In the genomic region with DNA sequence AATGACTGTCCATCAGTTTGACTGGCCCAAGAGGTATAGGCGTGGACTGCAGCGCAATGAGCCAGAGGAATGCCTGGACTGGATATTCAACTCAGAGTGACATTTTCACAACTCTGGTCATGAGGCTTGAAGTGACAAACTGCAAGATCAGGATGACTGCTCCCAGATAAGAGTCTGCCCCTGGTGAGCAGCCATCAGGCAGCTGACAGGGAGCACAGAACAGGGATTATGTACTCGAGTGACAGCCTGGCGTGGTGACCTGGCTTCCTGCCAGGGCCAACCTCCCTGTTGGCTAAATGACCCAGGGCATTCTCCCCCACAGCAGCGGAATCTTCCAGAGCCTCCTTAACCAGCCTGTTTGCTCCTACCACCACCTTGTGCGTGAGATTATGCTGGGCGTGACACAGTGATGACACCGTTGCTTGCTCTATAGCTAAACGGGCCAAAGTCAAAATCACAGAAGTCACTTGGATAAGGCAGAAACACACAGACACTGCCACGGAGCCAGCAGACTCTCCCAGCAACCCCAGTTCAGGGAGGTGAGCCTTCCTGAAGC, we compare ENCODE assay signal across 9 cellular contexts.
DNase-seq lines count a peak whose midpoint lies in the region; ATAC-seq and TF ChIP-seq lines count a peak whose summit lies in the region.
"Had no signal": no experiment of that assay in that cellular context is flagged by ENCODE, and none has a peak within 500 bp of the region (broad histone marks: within the 10 kb centered on the region; RNA-seq: fewer than 3 reads in every experiment).

No MANE protein-coding gene starts in this region.

- CTCF ChIA-PET in naive thymus-derived CD4-positive, alpha-beta T cell (lab: Charles Lee), result no interaction called here

- H3K4me1 ChIP-seq in HAP-1, result peaks cover 4% of the 10 kb centered on the region
- H3K4me1 ChIP-seq in cardiac muscle cell (ENCODE audit: low read depth), result peaks cover 13% of the 10 kb centered on the region
- H3K4me1 ChIP-seq in naive thymus-derived CD4-positive, alpha-beta T cell (ENCODE audit: control insufficient read depth in 2 of 2, insufficient read depth in 2 of 2, low read length in 2 of 2), result no peaks in the 10 kb centered on the region
- no peaks in the 10 kb centered on the region for H3K4me1 ChIP-seq in aorta (ENCODE audit: control insufficient read depth in 1 of 2, insufficient read depth in 2 of 2, low read length in 2 of 2)

- no peak overlapping the region for H3K27ac Mint-ChIP-seq in naive thymus-derived CD4-positive, alpha-beta T cell

- H3K36me3 Mint-ChIP-seq in naive thymus-derived CD4-positive, alpha-beta T cell, result no peaks in the 10 kb centered on the region

- H3K4me3 Mint-ChIP-seq in naive thymus-derived CD4-positive, alpha-beta T cell, result no peak overlapping the region

- H3K27me3 ChIP-seq in HAP-1 (ENCODE audit: low read depth) (no peaks in the 10 kb centered on the region), cardiac muscle cell (no peaks in the 10 kb centered on the region), aorta (ENCODE audit: control insufficient read depth in 1 of 2, insufficient read depth in 2 of 2, low read length in 1 of 2) (no peaks in the 10 kb centered on the region)
- H3K27me3 ChIP-seq in naive thymus-derived CD4-positive, alpha-beta T cell (ENCODE audit: control insufficient read depth in 2 of 2, insufficient read depth in 2 of 2, low read length in 2 of 2), result no peaks in the 10 kb centered on the region

- 42 to 44% methylated on average over 10 of the region's 10 CpGs for WGBS in aorta, 2 donors

- H3K9me3 ChIP-seq in HAP-1 (no peaks in the 10 kb centered on the region), cardiac muscle cell (ENCODE audit: low read depth) (no peaks in the 10 kb centered on the region), aorta (ENCODE audit: control insufficient read depth, low read length) (no peaks in the 10 kb centered on the region)
- H3K9me3 ChIP-seq in naive thymus-derived CD4-positive, alpha-beta T cell (ENCODE audit: control insufficient read depth in 2 of 3, low read length in 3 of 3), result no peaks in the 10 kb centered on the region

- no peaks in the 10 kb centered on the region for H3K27me3 Mint-ChIP-seq in naive thymus-derived CD4-positive, alpha-beta T cell

- POLR2A ChIA-PET in naive thymus-derived CD4-positive, alpha-beta T cell (lab: Charles Lee), result interaction anchor here (0.6 kb wide), 1 partner anchor 29 kb away, joined by 4 read pairs; no protein-coding TSS in a partner anchor

- peaks cover 0 to 12% (median 10%) of the 10 kb centered on the region in 7 donors for H3K4me1 Mint-ChIP-seq in naive thymus-derived CD4-positive, alpha-beta T cell

- no peak for TF ChIP-seq CTCF in cardiac muscle cell (IDR thresholded peaks at IDR 0.05; ENCODE audit: low read depth, low read length)

- H3K4me3 ChIP-seq in HAP-1, result no peak overlapping the region
- no peak overlapping the region for H3K4me3 ChIP-seq in cardiac muscle cell
- no peak overlapping the region for H3K4me3 ChIP-seq in naive thymus-derived CD4-positive, alpha-beta T cell (ENCODE audit: low read length)
- no peak overlapping the region for H3K4me3 ChIP-seq in aorta (ENCODE audit: low read length in 2 of 2)

- peak overlapping the region; percentile 78 for H3K27ac ChIP-seq in cardiac muscle cell
- no peak overlapping the region for H3K27ac ChIP-seq in naive thymus-derived CD4-positive, alpha-beta T cell (ENCODE audit: low read depth, low read length)
- no peak overlapping the region for H3K27ac ChIP-seq in aorta (ENCODE audit: low read depth in 1 of 2, low read length in 2 of 2)

- peaks cover 0 to 2% (median 0%) of the 10 kb centered on the region in 11 donors for H3K9me3 Mint-ChIP-seq in naive thymus-derived CD4-positive, alpha-beta T cell

- intact Hi-C loops in naive thymus-derived CD4-positive, alpha-beta T cell (cut with micrococcal nuclease), result no loop called here
- intact Hi-C loops in aorta (cut with DNase I), result no loop called here

- no peak for ATAC-seq in naive thymus-derived CD4-positive, alpha-beta T cell
- no peak for ATAC-seq in GM18519 (IDR thresholded peaks at IDR 0.05; ENCODE audit: low FRiP score, unreplicated experiment)
- ATAC-seq in aorta (ENCODE audit: low FRiP score), result no peak

- DNase-seq in HAP-1 (ENCODE audit: low spot score in 2 of 2) (peak; percentile 16 to 65), NCI-H774 (lab: John Stamatoyannopoulos, UW) (peak; percentile 18), cardiac muscle cell (ENCODE audit: low read depth in 1 of 2, low spot score in 1 of 2) (peak in 1 of 2 donors; percentile 96), renal cortical epithelial cell (ENCODE audit: low read depth) (peak; percentile 30), aorta (no peak), germinal center (ENCODE audit: low spot score) (no peak)
- no peak for DNase-seq in naive thymus-derived CD4-positive, alpha-beta T cell
- DNase-seq: amniotic stem cell had no signal

- in situ Hi-C loops in HAP-1 (cut with MboI; ENCODE audit: low sequenced_read_pairs), result no loop called here

- H3K36me3 ChIP-seq in HAP-1 (replicated peaks), result no peaks in the 10 kb centered on the region
- no peaks in the 10 kb centered on the region for H3K36me3 ChIP-seq in cardiac muscle cell
- H3K36me3 ChIP-seq in naive thymus-derived CD4-positive, alpha-beta T cell (ENCODE audit: control insufficient read depth in 2 of 3, insufficient read depth in 3 of 3, low read length in 3 of 3), result no peaks in the 10 kb centered on the region
- no peaks in the 10 kb centered on the region for H3K36me3 ChIP-seq in aorta (ENCODE audit: control insufficient read depth in 1 of 2, insufficient read depth in 2 of 2, low read length in 1 of 2)

Comparison
In these comparisons a context has a peak if more than half of its experiments do, and no peak if none do; other contexts are left out.
1. DNase-seq: peak in HAP-1 (2 of 2), NCI-H774 (single experiment) and renal cortical epithelial cell (single experiment); none in naive thymus-derived CD4-positive, alpha-beta T cell (0 of 9), aorta (0 of 2) and germinal center (single experiment).